9 cellular contexts compared by ENCODE assay signal in the genomic region with DNA sequence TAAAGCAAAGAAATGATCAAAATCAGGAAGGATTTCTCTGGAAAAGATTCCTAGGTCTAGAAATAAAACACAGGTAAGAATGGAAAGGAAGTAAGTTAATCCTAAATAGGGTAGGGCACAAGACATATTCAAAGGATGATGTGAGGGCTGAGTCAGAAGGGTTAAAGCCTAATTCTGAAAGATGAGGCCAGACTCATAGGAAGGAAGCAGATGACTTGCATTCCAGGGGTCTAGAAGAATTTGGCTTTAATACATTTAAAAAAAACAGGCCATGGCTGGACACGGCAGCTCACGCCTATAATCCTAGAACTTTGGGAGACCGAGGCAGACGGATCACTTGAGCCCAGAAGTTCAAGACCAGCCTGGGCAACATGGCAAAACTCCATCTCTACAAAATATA. TPM values are rescaled to one million over a fixed set of nuclear protein-coding genes. Genes with fewer than 3 reads are reported as not detected.
A peak's percentile ranks its signal among the peaks of the same experiment; 100 is the strongest.
DNase-seq lines count a peak whose midpoint lies in the region; ATAC-seq, FAIRE-seq and TF ChIP-seq lines count a peak whose summit lies in the region.
"Had no signal": no experiment of that assay in that cellular context is flagged by ENCODE, and none has a peak within 500 bp of the region (broad histone marks: within the 10 kb centered on the region; RNA-seq: fewer than 3 reads in every experiment).

No MANE protein-coding gene starts in this region.

- peaks cover 45% of the 10 kb centered on the region for H3K4me1 Mint-ChIP-seq in activated CD8-positive, alpha-beta memory T cell treated with anti-CD3 and anti-CD28 coated beads, Interleukin-2, amount 10 ng/mL, durations not matched to agents 7 days and 5 days

- H3K9me1 ChIP-seq in K562 (ENCODE audit: control insufficient read depth, insufficient read depth, low read length), result no peaks in the 10 kb centered on the region

- no peaks in the 10 kb centered on the region for H3K27me3 ChIP-seq in K562 (ENCODE audit: control insufficient read depth in 2 of 2, insufficient read depth in 2 of 2, low read length in 2 of 2)

- in situ Hi-C loops in K562 (cut with MboI), result loop anchor here (5.0 kb wide), 1 partner anchor 111 kb away; no protein-coding TSS in a partner anchor

- H3K4me3 Mint-ChIP-seq in activated CD8-positive, alpha-beta memory T cell treated with anti-CD3 and anti-CD28 coated beads, Interleukin-2, amount 10 ng/mL, durations not matched to agents 7 days and 5 days, result no peak overlapping the region

- H4K20me1 ChIP-seq in K562 (replicated peaks; ENCODE audit: control insufficient read depth, insufficient read depth, low read length), result no peaks in the 10 kb centered on the region

- H3K9me3 ChIP-seq in K562 (replicated peaks; ENCODE audit: control insufficient read depth, insufficient read depth, low read depth, low read length), result 0 out of 2 replicates have a peak, but pooled peaks cover 4% of the 10 kb centered on the region
- H3K9me3 ChIP-seq: mucosa of descending colon had no signal

- no peak; the same call in 1 of the 2 replicates for TF ChIP-seq POLR2A in K562 (conservative IDR thresholded peaks at IDR 0.05)

- no peak for TF ChIP-seq RAD21 in K562 (CRISPR knock-in tag; conservative IDR thresholded peaks at IDR 0.05 in 1 of 2, IDR thresholded peaks at IDR 0.05 in 1 of 2)

- H3K79me2 ChIP-seq in K562 (ENCODE audit: control insufficient read depth, insufficient read depth, low read length), result peaks cover 85% of the 10 kb centered on the region

- peak; percentile 54 for DNase-seq in AG08396 (ENCODE audit: low spot score)
- DNase-seq in HS-5 (ENCODE audit: low read depth), result peak; percentile 95
- no peak for DNase-seq in K562 (ENCODE audit: extremely low read depth in 1 of 4, low spot score in 3 of 4)
- peak; percentile 90 for DNase-seq in kidney tubule cell (ENCODE audit: low spot score)
- no peak for DNase-seq in NCI-H1105 (lab: John Stamatoyannopoulos, UW)
- DNase-seq in NCI-H1417 treated with DMSO at 0.1 percent for 48 hours (lab: John Stamatoyannopoulos, UW), result no peak
- no peak for DNase-seq in activated CD8-positive, alpha-beta memory T cell treated with anti-CD3 and anti-CD28 coated beads, Interleukin-2, amount 10 ng/mL, durations not matched to agents 7 days and 5 days
- no peak for DNase-seq in NCI-H446 treated with DMSO at 0.1 percent for 48 hours (lab: John Stamatoyannopoulos, UW)
- DNase-seq: mucosa of descending colon had no signal

- H3K27ac Mint-ChIP-seq in activated CD8-positive, alpha-beta memory T cell treated with anti-CD3 and anti-CD28 coated beads, Interleukin-2, amount 10 ng/mL, durations not matched to agents 7 days and 5 days, result no peak overlapping the region

- POLR2A ChIA-PET in K562 (lab: Yijun Ruan, JAX), result no interaction called here

- no peak overlapping the region; a peak in 1 of 4 replicates for H3K9ac ChIP-seq in K562 (ENCODE audit: insufficient read depth in 1 of 2, low read depth in 2 of 2, low read length in 2 of 2)

- FAIRE-seq in K562 (lab: Jason Lieb, UNC), result no peak

- H3K27me3 Mint-ChIP-seq in activated CD8-positive, alpha-beta memory T cell treated with anti-CD3 and anti-CD28 coated beads, Interleukin-2, amount 10 ng/mL, durations not matched to agents 7 days and 5 days, result no peaks in the 10 kb centered on the region

- TF ChIP-seq EP300 in K562 (IDR thresholded peaks at IDR 0.05; ENCODE audit: low read length), result no peak

- H3K27ac ChIP-seq in K562 (ENCODE audit: extremely low read depth, low read depth, low read length), result no peak overlapping the region

- CTCF ChIA-PET in K562 (lab: Yijun Ruan, JAX; ENCODE audit: low intra/inter-chr PET ratio), result no interaction called here
- CTCF ChIA-PET in activated CD8-positive, alpha-beta memory T cell treated with anti-CD3 and anti-CD28 coated beads, Interleukin-2, amount 10 ng/mL, durations not matched to agents 7 days and 5 days (lab: Charles Lee), result no interaction called here

- no peak for ATAC-seq in K562
- ATAC-seq in activated CD8-positive, alpha-beta memory T cell treated with anti-CD3 and anti-CD28 coated beads, Interleukin-2, amount 10 ng/mL, durations not matched to agents 7 days and 5 days, result no peak
- ATAC-seq: mucosa of descending colon had no signal

- intact Hi-C loops in K562 (cut with micrococcal nuclease), result loop anchor here (10.0 kb wide), 1 partner anchor 263 kb away; no protein-coding TSS in a partner anchor

- H3K9me3 Mint-ChIP-seq in activated CD8-positive, alpha-beta memory T cell treated with anti-CD3 and anti-CD28 coated beads, Interleukin-2, amount 10 ng/mL, durations not matched to agents 7 days and 5 days (ENCODE audit: low read depth), result no peaks in the 10 kb centered on the region

- H3K4me3 ChIP-seq in K562, result no peak overlapping the region
- H3K4me3 ChIP-seq: mucosa of descending colon had no signal

- TF ChIP-seq CTCF in K562 (IDR thresholded peaks at IDR 0.05 in 2 of 3, conservative IDR thresholded peaks at IDR 0.05 in 1 of 3; ENCODE audit: insufficient read depth in 2 of 3, low read depth in 1 of 3, low read length in 3 of 3), result no peak

- peaks cover 70% of the 10 kb centered on the region for H3K36me3 ChIP-seq in K562 (ENCODE audit: control insufficient read depth, insufficient read depth, low read length)

- peak overlapping the region; percentile 25; the same call in 1 of the 2 replicates for H3K4me2 ChIP-seq in K562 (ENCODE audit: insufficient read depth, low read length)

- H2AFZ ChIP-seq in K562 (ENCODE audit: low read depth, low read length), result no peak overlapping the region

- peaks cover 62% of the 10 kb centered on the region for H3K36me3 Mint-ChIP-seq in activated CD8-positive, alpha-beta memory T cell treated with anti-CD3 and anti-CD28 coated beads, Interleukin-2, amount 10 ng/mL, durations not matched to agents 7 days and 5 days

- no TSS peak for BruUV-seq in K562 (replicated peaks; lab: Mats Ljungman, UMichigan)

- WGBS in K562 (ENCODE audit: insufficient coverage, low coverage, missing lambda C conversion rate), result no CpG with 5 or more reads among the region's 4 CpGs

- peaks cover 6 to 28% of the 10 kb centered on the region in 2 experiments; a peak in 4 of 5 replicates for H3K4me1 ChIP-seq in K562 (replicated peaks in 1 of 2; ENCODE audit: control insufficient read depth in 2 of 2, insufficient read depth in 2 of 2, low read length in 2 of 2)

TF ChIP-seq in K562, 482 proteins besides CTCF, POLR2A, EP300 and RAD21 (continues in another document):
- TF ChIP-seq ELF2 (CRISPR knock-in tag; IDR thresholded peaks at IDR 0.05) (no peak), NCOA6 (IDR thresholded peaks at IDR 0.05) (no peak), ZZZ3 (IDR thresholded peaks at IDR 0.05) (no peak), ZNF174 (CRISPR knock-in tag; IDR thresholded peaks at IDR 0.05) (no peak), ZNF253 (CRISPR knock-in tag; conservative IDR thresholded peaks at IDR 0.05) (no peak), PML (IDR thresholded peaks at IDR 0.05; ENCODE audit: low read length) (no peak), NONO (IDR thresholded peaks at IDR 0.05; ENCODE audit: low read depth in 2 of 2, low read length in 1 of 2) (no peak)
- TF ChIP-seq, protein P1, sequence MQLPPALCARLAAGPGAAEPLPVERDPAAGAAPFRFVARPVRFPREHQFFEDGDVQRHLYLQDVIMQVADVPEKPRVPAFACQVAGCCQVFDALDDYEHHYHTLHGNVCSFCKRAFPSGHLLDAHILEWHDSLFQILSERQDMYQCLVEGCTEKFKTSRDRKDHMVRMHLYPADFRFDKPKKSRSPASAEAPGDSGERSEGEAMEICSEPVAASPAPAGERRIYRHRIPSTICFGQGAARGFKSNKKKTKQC (CRISPR knock-in tag; IDR thresholded peaks at IDR 0.05), result no peak

RNA-seq across cellular contexts. Expression of gene SSR3, which starts 3.2 kb away (rescaled TPM):
- 161 and 194 TPM in 2 replicates for total RNA-seq in K562 (2011; cell fraction: chromatin; rRNA removed; ENCODE audit: low replicate concordance)
- total RNA-seq in K562 (2011; cell fraction: nucleolus; rRNA removed), result 173 and 183 TPM in 2 replicates
- 226 and 257 TPM in 2 replicates for total RNA-seq in K562 (2011; cell fraction: nucleoplasm; rRNA removed)
- total RNA-seq in K562 (2014; rRNA removed), result 104 and 139 TPM in 2 replicates
- total RNA-seq in K562 (2014; rRNA removed; fragmentation: Illumina TruSeq; extraction: Trizol), result 330 and 368 TPM in 2 replicates
- 206 and 248 TPM in 2 replicates for total RNA-seq in K562 (2015; rRNA removed; fragmentation: Illumina TruSeq; extraction: Trizol)
- total RNA-seq in K562 (2021), result 243 and 257 TPM in 2 replicates
- polyA plus RNA-seq in K562 (2011; rRNA removed), result 354 and 388 TPM in 2 replicates
- polyA plus RNA-seq in K562 (2011; cell fraction: cytosol; rRNA removed), result 155 and 228 TPM in 2 replicates
- polyA plus RNA-seq in K562 (2011; cell fraction: nucleus; rRNA removed), result 70.9 and 103 TPM in 2 replicates
- polyA plus RNA-seq in K562 (2012), result 284 and 396 TPM in 2 replicates
- 246 and 307 TPM in 2 replicates for polyA plus RNA-seq in K562 (2014; fragmentation: Illumina TruSeq; extraction: Trizol)
- 100 to 1,000 TPM; 423 to 464 TPM for polyA plus RNA-seq in K562 (2014; fragmentation: Nextera tagmentation; extraction: Ambion mirVana)
- polyA plus RNA-seq in K562 (2014; rRNA removed), result 154 and 214 TPM in 2 replicates
- polyA minus RNA-seq in K562 (2011; rRNA and poly(A)+ RNA removed), result 571 and 620 TPM in 2 replicates
- polyA minus RNA-seq in K562 (2011; cell fraction: cytosol; rRNA and poly(A)+ RNA removed), result 141 and 146 TPM in 2 replicates
- polyA minus RNA-seq in K562 (2011; cell fraction: nucleus; rRNA and poly(A)+ RNA removed), result 74.0 and 143 TPM in 2 replicates
- total RNA-seq in activated CD8-positive, alpha-beta memory T cell treated with anti-CD3 and anti-CD28 coated beads, Interleukin-2, amount 10 ng/mL, durations not matched to agents 7 days and 5 days, result 100 to 1,000 TPM; 121 to 147 TPM

Comparison
In these comparisons a context has a peak if more than half of its experiments do, and no peak if none do; other contexts are left out.
1. DNase-seq: peak in AG08396 (single experiment), HS-5 (single experiment) and kidney tubule cell (single experiment); none in K562 (0 of 4), NCI-H1105 (single experiment), NCI-H1417 treated with DMSO at 0.1 percent for 48 hours (single experiment), activated CD8-positive, alpha-beta memory T cell treated with anti-CD3 and anti-CD28 coated beads, Interleukin-2, amount 10 ng/mL, durations not matched to agents 7 days and 5 days (single experiment) and NCI-H446 treated with DMSO at 0.1 percent for 48 hours (single experiment).